ENCODE assay signal across 8 cellular contexts in the genomic region with DNA sequence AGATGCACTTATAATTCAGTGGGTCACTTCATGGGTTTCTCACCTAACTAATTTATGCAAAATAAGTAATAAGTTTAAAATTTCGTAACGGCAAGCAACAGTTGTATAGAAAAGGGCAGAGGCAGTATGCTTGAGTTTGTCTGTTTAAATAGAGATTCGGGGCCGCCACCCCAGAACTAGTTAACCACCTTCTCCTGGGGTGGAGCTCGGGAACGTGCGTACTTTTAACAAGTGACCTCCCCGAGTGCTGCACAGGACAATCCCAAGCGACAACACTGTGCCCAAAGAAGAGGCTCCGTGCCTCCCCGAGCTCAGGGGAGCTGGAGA. TPM values are rescaled to one million over a fixed set of nuclear protein-coding genes. Genes with fewer than 3 reads are reported as not detected.
DNase-seq lines count a peak whose midpoint lies in the region; ATAC-seq lines count a peak whose summit lies in the region.

No MANE protein-coding gene starts in this region.

- peak overlapping the region; percentile 91 for H3K27ac ChIP-seq in CD8-positive, alpha-beta memory T cell (ENCODE audit: low read depth, low read length)
- H3K27ac ChIP-seq in effector memory CD4-positive, alpha-beta T cell (ENCODE audit: insufficient read depth, low read length, poor library complexity, severe bottlenecking) = peak overlapping the region; percentile 85

- H3K4me3 ChIP-seq in CD8-positive, alpha-beta memory T cell (ENCODE audit: low read length) = peak overlapping the region; percentile 92
- peak overlapping the region; percentile 94 for H3K4me3 ChIP-seq in MG63
- H3K4me3 ChIP-seq in effector memory CD4-positive, alpha-beta T cell (ENCODE audit: insufficient read depth, low read depth, low read length, poor library complexity, severe bottlenecking) = peak overlapping the region; percentile 96
- peak overlapping the region; percentile 92 for H3K4me3 ChIP-seq in neuron (ENCODE audit: low read length)

- no peaks in the 10 kb centered on the region for H3K9me3 ChIP-seq in CD8-positive, alpha-beta memory T cell (ENCODE audit: low read length)
- H3K9me3 ChIP-seq in MG63 (no peaks in the 10 kb centered on the region), neuron (ENCODE audit: low read length) (no peaks in the 10 kb centered on the region)
- H3K9me3 ChIP-seq in effector memory CD4-positive, alpha-beta T cell (ENCODE audit: control insufficient read depth, low read length) = no peaks in the 10 kb centered on the region

- H3K4me1 ChIP-seq in CD8-positive, alpha-beta memory T cell (ENCODE audit: insufficient read depth, low read length) = peaks cover 29% of the 10 kb centered on the region
- H3K4me1 ChIP-seq in effector memory CD4-positive, alpha-beta T cell (ENCODE audit: control insufficient read depth, insufficient read depth, low read length, poor library complexity, severe bottlenecking) = peaks cover 5% of the 10 kb centered on the region
- peaks cover 15% of the 10 kb centered on the region for H3K4me1 ChIP-seq in neuron (ENCODE audit: insufficient read depth, low read length)

- DNase-seq in CD8-positive, alpha-beta memory T cell = no peak
- DNase-seq in MG63 = no peak
- peak in 1 of 3 donors; percentile 3 for DNase-seq in effector memory CD4-positive, alpha-beta T cell
- no peak for DNase-seq in superior temporal gyrus (ENCODE audit: extremely low spot score)

- no peaks in the 10 kb centered on the region for H3K27me3 Mint-ChIP-seq in CD8-positive, alpha-beta memory T cell

- POLR2A ChIA-PET in CD8-positive, alpha-beta memory T cell (lab: Charles Lee) = interaction anchor here (0.8 to 2.6 kb wide), 10 partner anchors 30 to 748 kb away, joined by 3 to 30 read pairs (median 6); partner anchors contain the start of genes C3orf33, CCNL1 and TIPARP

- no peak for ATAC-seq in GM21528 (IDR thresholded peaks at IDR 0.05; ENCODE audit: low FRiP score, unreplicated experiment)
- no peak for ATAC-seq in GM21737 (IDR thresholded peaks at IDR 0.05; ENCODE audit: unreplicated experiment)
- no peak for ATAC-seq in HG03139 (IDR thresholded peaks at IDR 0.05; ENCODE audit: unreplicated experiment)

- peaks cover 0 to 46% (median 18%) of the 10 kb centered on the region in 3 donors for H3K36me3 Mint-ChIP-seq in CD8-positive, alpha-beta memory T cell

- no peaks in the 10 kb centered on the region for H3K27me3 ChIP-seq in CD8-positive, alpha-beta memory T cell (ENCODE audit: insufficient read depth, low read length, poor library complexity, severe bottlenecking)
- H3K27me3 ChIP-seq in MG63 = no peaks in the 10 kb centered on the region
- no peaks in the 10 kb centered on the region for H3K27me3 ChIP-seq in effector memory CD4-positive, alpha-beta T cell (replicated peaks; ENCODE audit: control insufficient read depth, insufficient read depth, low read length, poor library complexity, severe bottlenecking)
- H3K27me3 ChIP-seq in neuron (ENCODE audit: insufficient read depth, low read length) = no peaks in the 10 kb centered on the region

- peak overlapping the region; percentile 96 to 99 (median 97) for H3K4me3 Mint-ChIP-seq in CD8-positive, alpha-beta memory T cell

- H3K36me3 ChIP-seq in CD8-positive, alpha-beta memory T cell (ENCODE audit: insufficient read depth, low read length) = peaks cover 9% of the 10 kb centered on the region
- peaks cover 50% of the 10 kb centered on the region for H3K36me3 ChIP-seq in MG63
- peaks cover 21% of the 10 kb centered on the region for H3K36me3 ChIP-seq in effector memory CD4-positive, alpha-beta T cell (ENCODE audit: control insufficient read depth, insufficient read depth, low read length)
- peaks cover 30% of the 10 kb centered on the region for H3K36me3 ChIP-seq in neuron (ENCODE audit: insufficient read depth, low read length)

- H3K27ac Mint-ChIP-seq in CD8-positive, alpha-beta memory T cell = peak overlapping the region; percentile 85 to 98 (median 96)

- CTCF ChIA-PET in CD8-positive, alpha-beta memory T cell (lab: Charles Lee) = interaction anchor here (1.0 to 3.1 kb wide), 18 partner anchors 8 to 620 kb away, joined by 3 to 27 read pairs (median 5); partner anchors contain the start of gene TIPARP

- peaks cover 0 to 4% (median 0%) of the 10 kb centered on the region in 5 donors for H3K9me3 Mint-ChIP-seq in CD8-positive, alpha-beta memory T cell

- peak overlapping the region; percentile 59 for H2AFZ ChIP-seq in neuron (ENCODE audit: low read depth, low read length)

- H3K4me1 Mint-ChIP-seq in CD8-positive, alpha-beta memory T cell = peaks cover 48 to 61% (median 57%) of the 10 kb centered on the region in 3 donors

RNA-seq across cellular contexts. Expression of gene SSR3, which starts 0.4 kb away (rescaled TPM):
- total RNA-seq in CD8-positive, alpha-beta memory T cell = 100 to 1,000 TPM; 171 to 175 TPM
- 144 TPM for polyA plus RNA-seq in CD8-positive, alpha-beta memory T cell
- 191 and 261 TPM in 2 replicates for total RNA-seq in MG63 (2014; rRNA removed; shearing (Covaris generic); ENCODE audit: low replicate concordance)
